1 cellular context compared by ENCODE assay signal in genomic region chr10:2958659-2959058, GRCh38.
TF ChIP-seq lines count a peak whose summit lies in the region.

No MANE protein-coding gene starts in this region.

TF ChIP-seq in HepG2, 621 proteins besides CTCF, POLR2A, EP300 and RAD21:
- TF ChIP-seq PHF20 (CRISPR knock-in tag; IDR thresholded peaks at IDR 0.05) (no peak), TRAFD1 (CRISPR knock-in tag; IDR thresholded peaks at IDR 0.05; ENCODE audit: borderline replicate concordance) (no peak), CEBPZ (IDR thresholded peaks at IDR 0.05; ENCODE audit: low read length) (no peak), ZNF329 (CRISPR knock-in tag; IDR thresholded peaks at IDR 0.05; ENCODE audit: low read depth) (no peak), PRMT3 (CRISPR knock-in tag; IDR thresholded peaks at IDR 0.05; ENCODE audit: borderline replicate concordance, low read depth) (no peak), HOMEZ (CRISPR knock-in tag; IDR thresholded peaks at IDR 0.05; ENCODE audit: low read depth) (no peak), GMEB2 (CRISPR knock-in tag; IDR thresholded peaks at IDR 0.05; ENCODE audit: low read depth) (no peak), KLF12 (CRISPR knock-in tag; IDR thresholded peaks at IDR 0.05; ENCODE audit: borderline replicate concordance) (no peak), ARID3A (IDR thresholded peaks at IDR 0.05; ENCODE audit: low read depth, low read length) (no peak), ZNF414 (CRISPR knock-in tag; IDR thresholded peaks at IDR 0.05) (no peak)
